2 cellular contexts compared by ENCODE assay signal in the genomic region with DNA sequence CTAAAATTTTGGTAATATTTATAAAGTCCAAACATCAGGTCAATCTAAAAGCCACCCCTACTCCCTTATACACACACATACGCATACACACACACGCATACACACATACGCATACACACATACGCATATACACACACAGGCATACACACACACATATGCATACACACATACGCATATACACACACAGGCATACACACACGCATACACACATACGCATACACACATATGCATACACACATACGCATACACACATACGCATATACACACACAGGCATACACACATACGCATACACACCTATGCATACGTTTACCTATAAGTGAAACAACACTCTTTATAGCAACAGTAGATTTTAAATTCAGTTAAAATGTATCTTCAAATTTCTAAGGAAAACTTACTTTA.
TF ChIP-seq lines count a peak whose summit lies in the region.

No MANE protein-coding gene starts in this region.

TF ChIP-seq in A549, 52 proteins besides CTCF, POLR2A, EP300 and RAD21:
- TF ChIP-seq EHF (CRISPR knock-in tag; IDR thresholded peaks at IDR 0.05) = no peak
- TF ChIP-seq HDAC2 (IDR thresholded peaks at IDR 0.05) = no peak
- no peak for TF ChIP-seq ZC3H11A (IDR thresholded peaks at IDR 0.05)
- no peak for TF ChIP-seq RNF2 (IDR thresholded peaks at IDR 0.05; ENCODE audit: borderline replicate concordance, low read depth)
- TF ChIP-seq, protein P1, sequence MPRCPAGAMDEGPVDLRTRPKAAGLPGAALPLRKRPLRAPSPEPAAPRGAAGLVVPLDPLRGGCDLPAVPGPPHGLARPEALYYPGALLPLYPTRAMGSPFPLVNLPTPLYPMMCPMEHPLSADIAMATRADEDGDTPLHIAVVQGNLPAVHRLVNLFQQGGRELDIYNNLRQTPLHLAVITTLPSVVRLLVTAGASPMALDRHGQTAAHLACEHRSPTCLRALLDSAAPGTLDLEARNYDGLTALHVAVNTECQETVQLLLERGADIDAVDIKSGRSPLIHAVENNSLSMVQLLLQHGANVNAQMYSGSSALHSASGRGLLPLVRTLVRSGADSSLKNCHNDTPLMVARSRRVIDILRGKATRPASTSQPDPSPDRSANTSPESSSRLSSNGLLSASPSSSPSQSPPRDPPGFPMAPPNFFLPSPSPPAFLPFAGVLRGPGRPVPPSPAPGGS (IDR thresholded peaks at IDR 0.05) = no peak
- TF ChIP-seq EHMT2 (IDR thresholded peaks at IDR 0.05; ENCODE audit: low read depth) = no peak
- TF ChIP-seq, protein P2, sequence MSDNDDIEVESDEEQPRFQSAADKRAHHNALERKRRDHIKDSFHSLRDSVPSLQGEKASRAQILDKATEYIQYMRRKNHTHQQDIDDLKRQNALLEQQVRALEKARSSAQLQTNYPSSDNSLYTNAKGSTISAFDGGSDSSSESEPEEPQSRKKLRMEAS (IDR thresholded peaks at IDR 0.05) = no peak
- TF ChIP-seq RFX5 (IDR thresholded peaks at IDR 0.05) = no peak
- TF ChIP-seq CBX8 (IDR thresholded peaks at IDR 0.05) = no peak
- no peak for TF ChIP-seq NR3C1 (IDR thresholded peaks at IDR 0.05)
- TF ChIP-seq TFCP2L1 (CRISPR knock-in tag; IDR thresholded peaks at IDR 0.05) = no peak
- TF ChIP-seq ZFP36 (IDR thresholded peaks at IDR 0.05; ENCODE audit: borderline replicate concordance, partially characterized antibody) = no peak
- TF ChIP-seq POLR2AphosphoS2 (conservative IDR thresholded peaks at IDR 0.05; ENCODE audit: low read length) = no peak
- no peak for TF ChIP-seq SMC3 (IDR thresholded peaks at IDR 0.05)
- TF ChIP-seq, protein P3, sequence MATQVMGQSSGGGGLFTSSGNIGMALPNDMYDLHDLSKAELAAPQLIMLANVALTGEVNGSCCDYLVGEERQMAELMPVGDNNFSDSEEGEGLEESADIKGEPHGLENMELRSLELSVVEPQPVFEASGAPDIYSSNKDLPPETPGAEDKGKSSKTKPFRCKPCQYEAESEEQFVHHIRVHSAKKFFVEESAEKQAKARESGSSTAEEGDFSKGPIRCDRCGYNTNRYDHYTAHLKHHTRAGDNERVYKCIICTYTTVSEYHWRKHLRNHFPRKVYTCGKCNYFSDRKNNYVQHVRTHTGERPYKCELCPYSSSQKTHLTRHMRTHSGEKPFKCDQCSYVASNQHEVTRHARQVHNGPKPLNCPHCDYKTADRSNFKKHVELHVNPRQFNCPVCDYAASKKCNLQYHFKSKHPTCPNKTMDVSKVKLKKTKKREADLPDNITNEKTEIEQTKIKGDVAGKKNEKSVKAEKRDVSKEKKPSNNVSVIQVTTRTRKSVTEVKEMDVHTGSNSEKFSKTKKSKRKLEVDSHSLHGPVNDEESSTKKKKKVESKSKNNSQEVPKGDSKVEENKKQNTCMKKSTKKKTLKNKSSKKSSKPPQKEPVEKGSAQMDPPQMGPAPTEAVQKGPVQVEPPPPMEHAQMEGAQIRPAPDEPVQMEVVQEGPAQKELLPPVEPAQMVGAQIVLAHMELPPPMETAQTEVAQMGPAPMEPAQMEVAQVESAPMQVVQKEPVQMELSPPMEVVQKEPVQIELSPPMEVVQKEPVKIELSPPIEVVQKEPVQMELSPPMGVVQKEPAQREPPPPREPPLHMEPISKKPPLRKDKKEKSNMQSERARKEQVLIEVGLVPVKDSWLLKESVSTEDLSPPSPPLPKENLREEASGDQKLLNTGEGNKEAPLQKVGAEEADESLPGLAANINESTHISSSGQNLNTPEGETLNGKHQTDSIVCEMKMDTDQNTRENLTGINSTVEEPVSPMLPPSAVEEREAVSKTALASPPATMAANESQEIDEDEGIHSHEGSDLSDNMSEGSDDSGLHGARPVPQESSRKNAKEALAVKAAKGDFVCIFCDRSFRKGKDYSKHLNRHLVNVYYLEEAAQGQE (IDR thresholded peaks at IDR 0.05) = no peak
- no peak for TF ChIP-seq JUN (IDR thresholded peaks at IDR 0.05)
- TF ChIP-seq MAZ (IDR thresholded peaks at IDR 0.05; ENCODE audit: borderline replicate concordance, low read depth, low read length) = no peak
- no peak for TF ChIP-seq CBX2 (IDR thresholded peaks at IDR 0.05; ENCODE audit: borderline replicate concordance, low read depth)
- no peak for TF ChIP-seq HOXB13 (CRISPR knock-in tag; IDR thresholded peaks at IDR 0.05; ENCODE audit: low read depth)

TF ChIP-seq in H1, 55 proteins besides CTCF, POLR2A, EP300 and RAD21:
- TF ChIP-seq TAF1 (IDR thresholded peaks at IDR 0.05; ENCODE audit: low read depth, low read length) (no peak), BRCA1 (IDR thresholded peaks at IDR 0.05; ENCODE audit: low read depth, low read length) (no peak), HDAC6 (IDR thresholded peaks at IDR 0.05; ENCODE audit: low read depth, low read length) (no peak), POLR2AphosphoS5 (IDR thresholded peaks at IDR 0.05; ENCODE audit: low read depth, low read length) (no peak), GABPA (IDR thresholded peaks at IDR 0.05; ENCODE audit: borderline replicate concordance, insufficient read depth, low read length) (no peak), JUN (IDR thresholded peaks at IDR 0.05; ENCODE audit: low read depth, low read length) (no peak), RFX5 (IDR thresholded peaks at IDR 0.05; ENCODE audit: borderline replicate concordance, low read depth, low read length) (no peak), YY1 (IDR thresholded peaks at IDR 0.05; ENCODE audit: low read depth, low read length) (no peak), SUZ12 (IDR thresholded peaks at IDR 0.05; ENCODE audit: low read length) (no peak)
- TF ChIP-seq, protein P4, sequence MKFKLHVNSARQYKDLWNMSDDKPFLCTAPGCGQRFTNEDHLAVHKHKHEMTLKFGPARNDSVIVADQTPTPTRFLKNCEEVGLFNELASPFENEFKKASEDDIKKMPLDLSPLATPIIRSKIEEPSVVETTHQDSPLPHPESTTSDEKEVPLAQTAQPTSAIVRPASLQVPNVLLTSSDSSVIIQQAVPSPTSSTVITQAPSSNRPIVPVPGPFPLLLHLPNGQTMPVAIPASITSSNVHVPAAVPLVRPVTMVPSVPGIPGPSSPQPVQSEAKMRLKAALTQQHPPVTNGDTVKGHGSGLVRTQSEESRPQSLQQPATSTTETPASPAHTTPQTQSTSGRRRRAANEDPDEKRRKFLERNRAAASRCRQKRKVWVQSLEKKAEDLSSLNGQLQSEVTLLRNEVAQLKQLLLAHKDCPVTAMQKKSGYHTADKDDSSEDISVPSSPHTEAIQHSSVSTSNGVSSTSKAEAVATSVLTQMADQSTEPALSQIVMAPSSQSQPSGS (IDR thresholded peaks at IDR 0.05; ENCODE audit: low read length) = no peak
- TF ChIP-seq, protein P5, sequence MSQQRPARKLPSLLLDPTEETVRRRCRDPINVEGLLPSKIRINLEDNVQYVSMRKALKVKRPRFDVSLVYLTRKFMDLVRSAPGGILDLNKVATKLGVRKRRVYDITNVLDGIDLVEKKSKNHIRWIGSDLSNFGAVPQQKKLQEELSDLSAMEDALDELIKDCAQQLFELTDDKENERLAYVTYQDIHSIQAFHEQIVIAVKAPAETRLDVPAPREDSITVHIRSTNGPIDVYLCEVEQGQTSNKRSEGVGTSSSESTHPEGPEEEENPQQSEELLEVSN (IDR thresholded peaks at IDR 0.05) = no peak
